14 cellular contexts compared by ENCODE assay signal in the genomic region with DNA sequence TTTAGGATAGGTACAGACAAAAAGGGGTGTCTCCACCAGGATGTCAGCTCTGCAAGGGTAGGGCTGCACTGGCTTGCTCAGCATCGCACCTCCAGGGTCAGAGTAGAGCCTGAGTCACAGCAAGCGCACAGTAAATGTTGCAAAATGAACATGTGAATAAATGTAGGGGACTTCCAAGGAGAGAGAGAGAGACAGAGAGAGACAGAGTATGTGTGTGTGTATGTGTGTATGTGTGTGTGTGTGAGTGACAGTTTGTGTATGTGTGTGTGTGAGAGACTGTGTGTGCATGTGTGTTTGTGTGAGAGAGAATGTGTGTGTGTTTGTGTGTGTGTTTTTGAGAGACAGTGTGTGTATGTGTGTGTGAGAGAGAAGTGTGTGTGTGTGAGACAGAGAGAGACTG.
A peak's percentile ranks its signal among the peaks of the same experiment; 100 is the strongest.
DNase-seq lines count a peak whose midpoint lies in the region; ATAC-seq and TF ChIP-seq lines count a peak whose summit lies in the region.
"Had no signal": no experiment of that assay in that cellular context is flagged by ENCODE, and none has a peak within 500 bp of the region (broad histone marks: within the 10 kb centered on the region; RNA-seq: fewer than 3 reads in every experiment).

No MANE protein-coding gene starts in this region.

- peaks cover 16% of the 10 kb centered on the region for H3K27me3 ChIP-seq in foreskin keratinocyte
- no peaks in the 10 kb centered on the region for H3K27me3 ChIP-seq in colonic mucosa

- H3K4me3 ChIP-seq in AG04449 (ENCODE audit: low read depth, low read length): no peak overlapping the region
- no peak overlapping the region for H3K4me3 ChIP-seq in colonic mucosa

- TF ChIP-seq CTCF in AG04449 (IDR thresholded peaks at IDR 0.05; ENCODE audit: insufficient read depth, low read length, missing control alignments) (no peak), foreskin keratinocyte (conservative IDR thresholded peaks at IDR 0.05) (peak; percentile 7), colonic mucosa (IDR thresholded peaks at IDR 0.05) (no peak)

- ATAC-seq in GM18511 (IDR thresholded peaks at IDR 0.05; ENCODE audit: unreplicated experiment): peak; percentile 40
- peak; percentile 36 for ATAC-seq in activated CD8-positive, alpha-beta T cell treated with anti-CD3 and anti-CD28 coated beads, Interleukin-2, amount 10 ng/mL, durations not matched to agents 7 days and 5 days
- ATAC-seq in foreskin keratinocyte: peak; percentile 92
- no peak for ATAC-seq in HG03432 (IDR thresholded peaks at IDR 0.05; ENCODE audit: unreplicated experiment)

- H3K9ac ChIP-seq in colonic mucosa (ENCODE audit: low read depth in 2 of 2, low read length in 2 of 2): no peak overlapping the region

- no peak overlapping the region for H3K27ac ChIP-seq in foreskin keratinocyte
- no peak overlapping the region for H3K27ac ChIP-seq in colonic mucosa

- no peaks in the 10 kb centered on the region for H3K9me3 ChIP-seq in colonic mucosa

- H3K27me3 Mint-ChIP-seq in activated CD8-positive, alpha-beta T cell treated with anti-CD3 and anti-CD28 coated beads, Interleukin-2, amount 10 ng/mL, durations not matched to agents 7 days and 5 days (ENCODE audit: low read depth): peaks cover 5% of the 10 kb centered on the region

- no peaks in the 10 kb centered on the region for H3K4me1 Mint-ChIP-seq in activated CD8-positive, alpha-beta T cell treated with anti-CD3 and anti-CD28 coated beads, Interleukin-2, amount 10 ng/mL, durations not matched to agents 7 days and 5 days (ENCODE audit: low read depth)
- H3K4me1 Mint-ChIP-seq: CD4-positive, CD25-positive, alpha-beta regulatory T cell; IgD-negative memory B cell; neural crest cell had no signal

- CTCF ChIA-PET in AG04449 (lab: Yijun Ruan, JAX): no interaction called here
- CTCF ChIA-PET in activated CD8-positive, alpha-beta T cell treated with anti-CD3 and anti-CD28 coated beads, Interleukin-2, amount 10 ng/mL, durations not matched to agents 7 days and 5 days (lab: Charles Lee): no interaction called here

- no peaks in the 10 kb centered on the region for H3K36me3 ChIP-seq in colonic mucosa

- H3K27ac Mint-ChIP-seq in activated CD8-positive, alpha-beta T cell treated with anti-CD3 and anti-CD28 coated beads, Interleukin-2, amount 10 ng/mL, durations not matched to agents 7 days and 5 days: no peak overlapping the region
- H3K27ac Mint-ChIP-seq: CD4-positive, CD25-positive, alpha-beta regulatory T cell; IgD-negative memory B cell; T-helper 2 cell treated with Interferon-gamma antibody and Interleukin-4, amounts not matched to agents 5 μg/mL and 100 μg/mL, for 36 hours had no signal

- H3K4me3 Mint-ChIP-seq in activated CD8-positive, alpha-beta T cell treated with anti-CD3 and anti-CD28 coated beads, Interleukin-2, amount 10 ng/mL, durations not matched to agents 7 days and 5 days: no peak overlapping the region
- H3K4me3 Mint-ChIP-seq: CD4-positive, CD25-positive, alpha-beta regulatory T cell; IgD-negative memory B cell; neural crest cell; T-helper 2 cell treated with Interferon-gamma antibody and Interleukin-4, amounts not matched to agents 5 μg/mL and 100 μg/mL, for 36 hours had no signal

- H3K36me3 Mint-ChIP-seq in activated CD8-positive, alpha-beta T cell treated with anti-CD3 and anti-CD28 coated beads, Interleukin-2, amount 10 ng/mL, durations not matched to agents 7 days and 5 days (ENCODE audit: low read depth): no peaks in the 10 kb centered on the region
- H3K36me3 Mint-ChIP-seq: CD4-positive, CD25-positive, alpha-beta regulatory T cell; IgD-negative memory B cell had no signal

- intact Hi-C loops in colonic mucosa (cut with DNase I): no loop called here

- DNase-seq in AG04449 (ENCODE audit: low read depth, low spot score) (peak; percentile 49), foreskin keratinocyte (peak; percentile 90 to 93), colonic mucosa (no peak), OCI-M1 (lab: John Stamatoyannopoulos, UW) (no peak), epidermal melanocyte (ENCODE audit: insufficient read length, low spot score) (no peak)
- DNase-seq in activated CD8-positive, alpha-beta T cell treated with anti-CD3 and anti-CD28 coated beads, Interleukin-2, amount 10 ng/mL, durations not matched to agents 7 days and 5 days: no peak
- DNase-seq: NCI-H1694 treated with DMSO at 0.1 percent for 48 hours; stimulated activated CD4-positive, alpha-beta T cell treated with anti-CD3 and anti-CD28 coated beads, Interleukin-12 subunit alpha, Interleukin-12 subunit beta, amount 100 ng/mL, for 4 hours had no signal

- H3K4me1 ChIP-seq in foreskin keratinocyte (no peaks in the 10 kb centered on the region), colonic mucosa (no peaks in the 10 kb centered on the region)

- POLR2A ChIA-PET in AG04449 (lab: Yijun Ruan, JAX): no interaction called here
- POLR2A ChIA-PET in activated CD8-positive, alpha-beta T cell treated with anti-CD3 and anti-CD28 coated beads, Interleukin-2, amount 10 ng/mL, durations not matched to agents 7 days and 5 days (lab: Charles Lee): no interaction called here

- peaks cover 5% of the 10 kb centered on the region for H3K9me3 Mint-ChIP-seq in activated CD8-positive, alpha-beta T cell treated with anti-CD3 and anti-CD28 coated beads, Interleukin-2, amount 10 ng/mL, durations not matched to agents 7 days and 5 days (ENCODE audit: insufficient read depth)
- H3K9me3 Mint-ChIP-seq: neural crest cell had no signal

Comparison
In these comparisons a context has a peak if more than half of its experiments do, and no peak if none do; other contexts are left out.
1. DNase-seq: peak in AG04449 (single experiment) and foreskin keratinocyte (2 of 2); none in activated CD8-positive, alpha-beta T cell treated with anti-CD3 and anti-CD28 coated beads, Interleukin-2, amount 10 ng/mL, durations not matched to agents 7 days and 5 days (single experiment), colonic mucosa (single experiment), OCI-M1 (single experiment) and epidermal melanocyte (single experiment).